8 cellular contexts compared by ENCODE assay signal in genomic region chr3:47163023-47163989, GRCh38.
DNase-seq lines count a peak whose midpoint lies in the region; ATAC-seq and TF ChIP-seq lines count a peak whose summit lies in the region.

No MANE protein-coding gene starts in this region.

- H3K79me2 ChIP-seq in KMS-11 (ENCODE audit: insufficient read depth, low read depth) = peaks cover 47% of the 10 kb centered on the region

- peak; percentile 71 for DNase-seq in activated CD4-positive, CD25-positive, alpha-beta regulatory T cell treated with anti-CD3 and anti-CD28 coated beads, Interleukin-2, amount 50 U/mL, for 72 hours
- DNase-seq in cerebellar cortex (ENCODE audit: low spot score) (peak; percentile 23), NCI-H446 treated with DMSO at 0.1 percent for 48 hours (lab: John Stamatoyannopoulos, UW) (no peak)
- peak; percentile 9 to 29 for DNase-seq in stimulated activated CD4-positive, alpha-beta T cell treated with anti-CD3 and anti-CD28 coated beads, Interleukin-1b, Interleukin-23, amount 100 ng/mL, for 1 hour (ENCODE audit: low read depth in 2 of 2)

- H4K20me1 ChIP-seq in KMS-11 (ENCODE audit: insufficient read depth) = peaks cover 4% of the 10 kb centered on the region; the same call in 1 of the 2 replicates

- H3K9ac ChIP-seq in ES-I3 (ENCODE audit: low read depth, low read length) (peak overlapping the region; percentile 76), KMS-11 (peak overlapping the region; percentile 82)

- H3K36me3 ChIP-seq in ES-I3 (ENCODE audit: insufficient read depth, low read length) (no peaks in the 10 kb centered on the region), KMS-11 (ENCODE audit: insufficient read depth) (no peaks in the 10 kb centered on the region)

- no peak overlapping the region for H3K4me3 ChIP-seq in KMS-11 (IDR thresholded peaks at IDR 0.05; ENCODE audit: insufficient read depth, low read depth, low read length)

- peak; percentile 28 for ATAC-seq in GM21723 (IDR thresholded peaks at IDR 0.05; ENCODE audit: unreplicated experiment)

- H3K27me3 ChIP-seq in KMS-11 (ENCODE audit: insufficient read depth, low read depth) (no peaks in the 10 kb centered on the region), layer of hippocampus (ENCODE audit: control insufficient read depth, insufficient read depth, low read length) (no peaks in the 10 kb centered on the region)

- H3K9me3 ChIP-seq in ES-I3 (ENCODE audit: control insufficient read depth, insufficient read depth, low read length) = no peaks in the 10 kb centered on the region

- no peak for TF ChIP-seq CTCF in KMS-11 (conservative IDR thresholded peaks at IDR 0.05; ENCODE audit: low read depth, low read length)

- H3K4me1 ChIP-seq in ES-I3 (ENCODE audit: insufficient read depth, low read length) = peaks cover 19% of the 10 kb centered on the region
- peaks cover 48% of the 10 kb centered on the region for H3K4me1 ChIP-seq in KMS-11 (ENCODE audit: low read depth, poor library complexity, severe bottlenecking)

- H3K27ac ChIP-seq in KMS-11 (peak overlapping the region; percentile 87), layer of hippocampus (ENCODE audit: low read depth, low read length) (peak overlapping the region; percentile 90)

- H3K4me2 ChIP-seq in KMS-11 = peak overlapping the region; percentile 76

- no peak overlapping the region for H2AFZ ChIP-seq in KMS-11 (ENCODE audit: low read depth)
